Comparison of ENCODE assay signal across 1 cellular context in genomic region chr1:40495315-40495903, GRCh38.
TF ChIP-seq lines count a peak whose summit lies in the region.

No MANE protein-coding gene starts in this region.

TF ChIP-seq in HepG2, 621 proteins besides CTCF, POLR2A, EP300 and RAD21:
- no peak for TF ChIP-seq GZF1 (CRISPR knock-in tag; IDR thresholded peaks at IDR 0.05)
- no peak for TF ChIP-seq ZNF335 (CRISPR knock-in tag; IDR thresholded peaks at IDR 0.05)
- no peak for TF ChIP-seq KLF9 (CRISPR knock-in tag; IDR thresholded peaks at IDR 0.05; ENCODE audit: low read depth)
- TF ChIP-seq ZNF775 (CRISPR knock-in tag; IDR thresholded peaks at IDR 0.05; ENCODE audit: borderline replicate concordance), result no peak
- TF ChIP-seq ZNF75D (CRISPR knock-in tag; IDR thresholded peaks at IDR 0.05; ENCODE audit: borderline replicate concordance), result 0 out of 2 replicates have a peak, but pooled peaks have one; percentile 66
- TF ChIP-seq ZNF274 (CRISPR knock-in tag; IDR thresholded peaks at IDR 0.05), result peak; percentile 96; the same call in 1 of the 2 replicates
